Comparison of ENCODE assay signal across 20 cellular contexts in genomic region chr22:32957093-32957835, GRCh38.
DNase-seq lines count a peak whose midpoint lies in the region; ATAC-seq and TF ChIP-seq lines count a peak whose summit lies in the region.
"Had no signal": no experiment of that assay in that cellular context is flagged by ENCODE, and none has a peak within 500 bp of the region (broad histone marks: within the 10 kb centered on the region; RNA-seq: fewer than 3 reads in every experiment).

No MANE protein-coding gene starts in this region.

- H3K36me3 ChIP-seq in SK-N-MC (ENCODE audit: insufficient read depth, low read length), result no peaks in the 10 kb centered on the region
- H3K36me3 ChIP-seq in thoracic aorta, result no peaks in the 10 kb centered on the region
- H3K36me3 ChIP-seq: colonic mucosa, transverse colon had no signal

- DNase-seq in SK-N-MC (ENCODE audit: low read depth, low spot score) (peak; percentile 40), fibroblast of peridontal ligament (ENCODE audit: extremely low read depth) (peak; percentile 34), thoracic aorta (ENCODE audit: low spot score) (no peak), HUDEP-2 (lab: John Stamatoyannopoulos, UW; ENCODE audit: unreplicated experiment in 76 of 76) (no peak), NOMO-1 treated with dmso at 0.1 percent for 144 hours (lab: John Stamatoyannopoulos, UW; ENCODE audit: unreplicated experiment) (no peak), GM10266 (ENCODE audit: extremely low spot score) (no peak)
- DNase-seq: activated T-cell treated with anti-CD3 and anti-CD28 coated beads, Interleukin-2, amount 50 U/mL, for 72 hours; AML-193; colonic mucosa; foreskin keratinocyte; GM23248; Karpas-422; kidney glomerular epithelial cell; NCI-H1048; NCI-H2029; T-cell; transverse colon had no signal

- no peaks in the 10 kb centered on the region for H3K36me3 Mint-ChIP-seq in nephron (ENCODE audit: low read depth)
- H3K36me3 Mint-ChIP-seq: activated naive CD4-positive, alpha-beta T cell treated with anti-CD3 and anti-CD28 coated beads, Interleukin-2, amount 50 U/mL, for 72 hours; stimulated activated memory B cell treated with anti-CD40 and anti-IgM and Interleukin-4, amounts not matched to agents 10 μg/mL and 1 μg/mL and 100 μg/mL, for 72 hours; T-cell had no signal

- no peak overlapping the region for H3K9ac ChIP-seq in SK-N-MC (ENCODE audit: insufficient read length)
- H3K9ac ChIP-seq: GM23248 had no signal

- no peaks in the 10 kb centered on the region for H3K27me3 ChIP-seq in thoracic aorta (replicated peaks; ENCODE audit: insufficient read depth)
- H3K27me3 ChIP-seq: colonic mucosa, transverse colon had no signal

- peak overlapping the region; percentile 92 to 97 (median 93) for H3K27ac Mint-ChIP-seq in nephron
- H3K27ac Mint-ChIP-seq: activated naive CD4-positive, alpha-beta T cell treated with anti-CD3 and anti-CD28 coated beads, Interleukin-2, amount 50 U/mL, for 72 hours; activated T-cell treated with anti-CD3 and anti-CD28 coated beads, Interleukin-2, amount 50 U/mL, for 72 hours; stimulated activated memory B cell treated with anti-CD40 and anti-IgM and Interleukin-4, amounts not matched to agents 10 μg/mL and 1 μg/mL and 100 μg/mL, for 72 hours; T-cell had no signal

- peaks cover 0 to 14% of the 10 kb centered on the region in 2 donors for H3K4me1 ChIP-seq in thoracic aorta (ENCODE audit: control insufficient read depth in 1 of 2, low read depth in 2 of 2)
- H3K4me1 ChIP-seq: colonic mucosa, foreskin keratinocyte had no signal

- H3K9me3 ChIP-seq in SK-N-MC (ENCODE audit: low read depth, low read length) (no peaks in the 10 kb centered on the region), thoracic aorta (no peaks in the 10 kb centered on the region)
- H3K9me3 ChIP-seq: colonic mucosa, transverse colon had no signal

- peaks cover 48% of the 10 kb centered on the region for H3K4me1 Mint-ChIP-seq in nephron
- H3K4me1 Mint-ChIP-seq: stimulated activated memory B cell treated with anti-CD40 and anti-IgM and Interleukin-4, amounts not matched to agents 10 μg/mL and 1 μg/mL and 100 μg/mL, for 72 hours; T-cell had no signal

- peaks cover 3% of the 10 kb centered on the region for H3K27me3 Mint-ChIP-seq in nephron (ENCODE audit: low read depth)

- H3K27ac ChIP-seq in SK-N-MC (peak overlapping the region; percentile 80; the same call in 1 of the 2 replicates), thoracic aorta (no peak overlapping the region)
- H3K27ac ChIP-seq: colonic mucosa, foreskin keratinocyte, GM23248 had no signal

- no peak for ATAC-seq in thoracic aorta (ENCODE audit: insufficient number of reproducible peaks, low FRiP score, low read depth)
- ATAC-seq: activated naive CD4-positive, alpha-beta T cell treated with anti-CD3 and anti-CD28 coated beads, Interleukin-2, amount 50 U/mL, for 72 hours; activated T-cell treated with anti-CD3 and anti-CD28 coated beads, Interleukin-2, amount 50 U/mL, for 72 hours; foreskin keratinocyte; stimulated activated memory B cell treated with anti-CD40 and anti-IgM and Interleukin-4, amounts not matched to agents 10 μg/mL and 1 μg/mL and 100 μg/mL, for 72 hours; T-cell had no signal

- H3K4me3 ChIP-seq in SK-N-MC (peak overlapping the region; percentile 55), thoracic aorta (peak overlapping the region; percentile 17)
- H3K4me3 ChIP-seq: colonic mucosa, GM23248, transverse colon had no signal

- no peak overlapping the region for H3K4me3 Mint-ChIP-seq in nephron
- H3K4me3 Mint-ChIP-seq: activated T-cell treated with anti-CD3 and anti-CD28 coated beads, Interleukin-2, amount 50 U/mL, for 72 hours; stimulated activated memory B cell treated with anti-CD40 and anti-IgM and Interleukin-4, amounts not matched to agents 10 μg/mL and 1 μg/mL and 100 μg/mL, for 72 hours; T-cell had no signal

- TF ChIP-seq CTCF in nephron (IDR thresholded peaks at IDR 0.05; ENCODE audit: unreplicated experiment in 3 of 3) (no peak), thoracic aorta (IDR thresholded peaks at IDR 0.05) (no peak), GM10266 (IDR thresholded peaks at IDR 0.05; ENCODE audit: control insufficient read depth, insufficient read depth, low read depth, missing control alignments) (no peak)

- H3K9me3 Mint-ChIP-seq in nephron, result no peaks in the 10 kb centered on the region
- H3K9me3 Mint-ChIP-seq: activated naive CD4-positive, alpha-beta T cell treated with anti-CD3 and anti-CD28 coated beads, Interleukin-2, amount 50 U/mL, for 72 hours; activated T-cell treated with anti-CD3 and anti-CD28 coated beads, Interleukin-2, amount 50 U/mL, for 72 hours; stimulated activated memory B cell treated with anti-CD40 and anti-IgM and Interleukin-4, amounts not matched to agents 10 μg/mL and 1 μg/mL and 100 μg/mL, for 72 hours; T-cell had no signal

Comparison
In these comparisons a context has a peak if more than half of its experiments do, and no peak if none do; other contexts are left out.
1. DNase-seq: peak in SK-N-MC (single experiment) and fibroblast of peridontal ligament (single experiment); none in thoracic aorta (single experiment), HUDEP-2 (0 of 76), NOMO-1 treated with dmso at 0.1 percent for 144 hours (single experiment) and GM10266 (single experiment).